Comparison of ENCODE assay signal across 8 cellular contexts in genomic region chr13:23531446-23531845, GRCh38.
"Had no signal": no experiment of that assay in that cellular context is flagged by ENCODE, and none has a peak within 500 bp of the region (broad histone marks: within the 10 kb centered on the region; RNA-seq: fewer than 3 reads in every experiment).

No MANE protein-coding gene starts in this region.

- H3K27ac ChIP-seq: GM23248, HL-60 had no signal

- H3K9me3 ChIP-seq: HAP-1 had no signal

- H3K4me3 ChIP-seq: GM23248, HAP-1 had no signal

- H3K9ac ChIP-seq: GM23248 had no signal

- H2AFZ ChIP-seq: GM23248 had no signal

- H3K4me1 ChIP-seq: HAP-1 had no signal

- FAIRE-seq: HepG2 had no signal

- H3K36me3 ChIP-seq: HAP-1 had no signal

- DNase-seq: GM23248, GOT3, H7, HFFc6, KBM-7 had no signal
